11 cellular contexts compared by ENCODE assay signal in the genomic region with DNA sequence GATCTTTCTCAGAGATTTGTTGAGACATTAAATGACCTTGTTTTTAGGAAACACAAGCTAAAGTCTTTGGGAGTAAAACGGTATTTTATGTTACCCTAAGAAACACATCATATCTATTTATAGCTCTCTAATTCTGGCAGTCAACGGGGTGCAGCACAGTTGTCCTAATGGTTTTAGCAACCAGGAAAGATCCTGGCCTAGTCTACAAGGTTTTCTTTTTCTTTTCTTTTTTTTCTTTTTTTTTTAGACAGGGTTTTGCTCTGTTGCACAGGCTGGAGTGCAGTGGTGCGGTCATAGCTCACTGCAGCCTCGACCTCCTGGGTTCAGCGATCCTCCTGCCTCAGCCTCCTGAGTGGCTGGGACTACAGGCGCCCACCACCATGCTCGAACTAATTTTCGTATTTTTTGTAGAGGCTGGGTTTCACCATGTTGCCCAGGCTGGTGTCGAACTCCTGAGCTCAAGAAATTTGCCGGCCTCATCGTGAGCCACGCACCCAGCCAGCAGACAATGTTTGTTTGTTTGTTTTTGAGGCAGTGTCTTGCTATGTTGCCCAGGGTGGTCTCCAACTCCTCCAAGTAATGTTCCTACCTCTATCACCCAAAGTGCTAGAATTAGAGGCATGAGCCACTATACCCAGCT. TPM values are rescaled to one million over a fixed set of nuclear protein-coding genes. Genes with fewer than 3 reads are reported as not detected.
DNase-seq lines count a peak whose midpoint lies in the region; ATAC-seq and TF ChIP-seq lines count a peak whose summit lies in the region.
"Had no signal": no experiment of that assay in that cellular context is flagged by ENCODE, and none has a peak within 500 bp of the region (broad histone marks: within the 10 kb centered on the region; RNA-seq: fewer than 3 reads in every experiment).

No MANE protein-coding gene starts in this region.

- no peak overlapping the region for H3K27ac ChIP-seq in ACC112 (ENCODE audit: low read depth, low read length)
- peak overlapping the region; percentile 81 to 98 for H3K27ac ChIP-seq in esophagus (ENCODE audit: low read depth in 2 of 2, low read length in 1 of 2)
- H3K27ac ChIP-seq: SJSA1 had no signal

- no peak overlapping the region for H3K4me3 Mint-ChIP-seq in nephron progenitor cell
- H3K4me3 Mint-ChIP-seq in stimulated activated naive B cell treated with anti-CD40 and anti-IgM and Interleukin-4, amounts not matched to agents 10 μg/mL and 1 μg/mL and 100 μg/mL, for 72 hours = no peak overlapping the region
- H3K4me3 Mint-ChIP-seq: natural killer cell had no signal

- no peak for DNase-seq in nephron progenitor cell
- no peak for DNase-seq in DMS 273 treated with DMSO at 0.1 percent for 48 hours (lab: John Stamatoyannopoulos, UW)
- DNase-seq in SK-N-DZ (ENCODE audit: low spot score) = no peak
- no peak for DNase-seq in stimulated activated naive B cell treated with anti-CD40 and anti-IgM and Interleukin-4, amounts not matched to agents 10 μg/mL and 1 μg/mL and 100 μg/mL, for 72 hours
- DNase-seq: activated CD4-positive, alpha-beta T cell treated with anti-CD3 and anti-CD28 coated beads, Interleukin-2, amount 50 U/mL, for 48 hours; natural killer cell; NCI-H2171 had no signal

- H3K36me3 Mint-ChIP-seq in nephron progenitor cell (ENCODE audit: low read depth) = peaks cover 36% of the 10 kb centered on the region
- H3K36me3 Mint-ChIP-seq in stimulated activated naive B cell treated with anti-CD40 and anti-IgM and Interleukin-4, amounts not matched to agents 10 μg/mL and 1 μg/mL and 100 μg/mL, for 72 hours = peaks cover 30 to 39% of the 10 kb centered on the region in 2 donors
- H3K36me3 Mint-ChIP-seq: natural killer cell had no signal

- no peaks in the 10 kb centered on the region for H3K9me3 Mint-ChIP-seq in nephron progenitor cell
- no peaks in the 10 kb centered on the region for H3K9me3 Mint-ChIP-seq in stimulated activated naive B cell treated with anti-CD40 and anti-IgM and Interleukin-4, amounts not matched to agents 10 μg/mL and 1 μg/mL and 100 μg/mL, for 72 hours
- H3K9me3 Mint-ChIP-seq: natural killer cell had no signal

- H3K9me3 ChIP-seq in esophagus (ENCODE audit: control insufficient read depth in 2 of 2, insufficient read depth in 1 of 2, low read depth in 1 of 2, low read length in 1 of 2) = no peaks in the 10 kb centered on the region
- H3K9me3 ChIP-seq: SJSA1 had no signal

- no peak overlapping the region for H2AFZ ChIP-seq in ACC112 (ENCODE audit: low read length, unreplicated experiment)

- no peaks in the 10 kb centered on the region for H3K79me2 ChIP-seq in ACC112 (ENCODE audit: control insufficient read depth, insufficient read depth, low read length, unreplicated experiment)

- no peak for TF ChIP-seq CTCF in nephron progenitor cell (IDR thresholded peaks at IDR 0.05)

- H3K4me1 ChIP-seq in ACC112 (ENCODE audit: control insufficient read depth, insufficient read depth, low read length, unreplicated experiment) = peaks cover 2% of the 10 kb centered on the region
- peaks cover 2 to 10% of the 10 kb centered on the region in 2 donors for H3K4me1 ChIP-seq in esophagus (ENCODE audit: control insufficient read depth in 2 of 2, insufficient read depth in 2 of 2, low read length in 1 of 2)

- no peaks in the 10 kb centered on the region for H3K27me3 Mint-ChIP-seq in nephron progenitor cell (ENCODE audit: low read depth, poor library complexity)
- no peaks in the 10 kb centered on the region for H3K27me3 Mint-ChIP-seq in stimulated activated naive B cell treated with anti-CD40 and anti-IgM and Interleukin-4, amounts not matched to agents 10 μg/mL and 1 μg/mL and 100 μg/mL, for 72 hours

- H3K36me3 ChIP-seq in ACC112 (ENCODE audit: insufficient read depth, low read length) = no peaks in the 10 kb centered on the region
- peaks cover 3 to 19% of the 10 kb centered on the region in 2 donors for H3K36me3 ChIP-seq in esophagus (ENCODE audit: control insufficient read depth in 2 of 2, insufficient read depth in 2 of 2, low read length in 1 of 2)

- no peaks in the 10 kb centered on the region for H3K27me3 ChIP-seq in ACC112 (ENCODE audit: insufficient read depth, low read length)
- H3K27me3 ChIP-seq in esophagus (ENCODE audit: control insufficient read depth in 1 of 2, insufficient read depth in 2 of 2, low read length in 2 of 2) = no peaks in the 10 kb centered on the region
- H3K27me3 ChIP-seq: SJSA1 had no signal

- ATAC-seq in stimulated activated naive B cell treated with anti-CD40 and anti-IgM and Interleukin-4, amounts not matched to agents 10 μg/mL and 1 μg/mL and 100 μg/mL, for 72 hours (replicated peaks) = no peak

- peak overlapping the region; percentile 45 for H3K27ac Mint-ChIP-seq in nephron progenitor cell
- no peak overlapping the region for H3K27ac Mint-ChIP-seq in stimulated activated naive B cell treated with anti-CD40 and anti-IgM and Interleukin-4, amounts not matched to agents 10 μg/mL and 1 μg/mL and 100 μg/mL, for 72 hours

- peaks cover 31% of the 10 kb centered on the region for H3K4me1 Mint-ChIP-seq in nephron progenitor cell
- H3K4me1 Mint-ChIP-seq in stimulated activated naive B cell treated with anti-CD40 and anti-IgM and Interleukin-4, amounts not matched to agents 10 μg/mL and 1 μg/mL and 100 μg/mL, for 72 hours = peaks cover 6 to 17% of the 10 kb centered on the region in 2 donors

- H3K4me3 ChIP-seq in ACC112 (ENCODE audit: low read depth, low read length) (peak overlapping the region; percentile 61; the same call in 1 of the 2 replicates), esophagus (ENCODE audit: low read depth in 1 of 2, low read length in 2 of 2) (peak overlapping the region in 1 of 2 donors; percentile 41)
- H3K4me3 ChIP-seq: SJSA1 had no signal

- WGBS in esophagus, 2 donors = 79 to 86% methylated on average over 12 of the region's 12 CpGs

RNA-seq across cellular contexts. Expression of a gene that starts 0.8 kb away (rescaled TPM):
- polyA plus RNA-seq in esophagus = 10 to 100 TPM; 17.3 to 22.9 TPM
- not detected in 2 replicates for polyA plus RNA-seq in SK-N-DZ (2014; cell fraction: cytosol; rRNA removed)
- polyA plus RNA-seq in SK-N-DZ (2014; cell fraction: nucleus; rRNA removed) = not detected in 2 replicates

RNA-seq across cellular contexts. Expression of a gene that starts 13.1 kb away (rescaled TPM):
- 1,000 to 10,000 TPM in 1 of 2 donors, 100 to 1,000 TPM in 1; 919 to 1,019 TPM for polyA plus RNA-seq in esophagus
- 156 and 192 TPM in 2 replicates for polyA plus RNA-seq in SK-N-DZ (2014; cell fraction: cytosol; rRNA removed)
- 46.4 and 72.4 TPM in 2 replicates for polyA plus RNA-seq in SK-N-DZ (2014; cell fraction: nucleus; rRNA removed)

RNA-seq across cellular contexts. Expression of a gene that starts 37.7 kb away (rescaled TPM):
- 100 to 1,000 TPM; 100 to 149 TPM for polyA plus RNA-seq in esophagus
- 281 and 357 TPM in 2 replicates for polyA plus RNA-seq in SK-N-DZ (2014; cell fraction: cytosol; rRNA removed)
- polyA plus RNA-seq in SK-N-DZ (2014; cell fraction: nucleus; rRNA removed) = 171 and 185 TPM in 2 replicates

RNA-seq across cellular contexts. Expression of a gene that starts 38.3 kb away (rescaled TPM):
- polyA plus RNA-seq in esophagus = 10 to 100 TPM; 66.7 to 77.8 TPM
- polyA plus RNA-seq in SK-N-DZ (2014; cell fraction: cytosol; rRNA removed) = 99.7 and 132 TPM in 2 replicates
- polyA plus RNA-seq in SK-N-DZ (2014; cell fraction: nucleus; rRNA removed) = 56.2 and 91.9 TPM in 2 replicates

RNA-seq across cellular contexts. Expression of a gene that starts 42.1 kb away (rescaled TPM):
- polyA plus RNA-seq in esophagus = under 1 TPM in 1 of 2 donors, not detected in 1; 0.16 TPM
- polyA plus RNA-seq in SK-N-DZ (2014; cell fraction: cytosol; rRNA removed) = 0.30 TPM in 1 of 2 replicates, not detected in the other
- 0.71 TPM in 1 of 2 replicates, not detected in the other for polyA plus RNA-seq in SK-N-DZ (2014; cell fraction: nucleus; rRNA removed)
- polyA plus RNA-seq: AG04450 had no signal
